Comparison of ENCODE assay signal across 1 cellular context in the genomic region with DNA sequence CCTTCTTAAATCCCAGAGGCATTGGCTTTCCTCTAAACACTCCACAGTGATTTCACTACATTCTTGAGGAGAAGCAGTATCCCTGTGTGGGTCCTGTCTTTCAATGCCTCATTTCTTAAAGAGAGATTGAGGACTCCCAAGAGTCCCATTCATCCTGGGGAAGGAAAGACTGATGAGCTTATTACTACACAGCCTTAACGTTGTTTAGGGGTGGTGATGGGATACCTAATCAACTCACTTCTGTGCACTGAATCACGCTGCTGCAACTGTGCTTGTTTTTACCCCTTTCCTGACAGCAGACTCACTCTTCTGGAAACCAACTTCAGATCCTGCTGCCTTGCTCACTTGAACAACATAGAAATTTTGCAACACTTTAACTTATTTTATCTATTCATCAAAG.
TF ChIP-seq lines count a peak whose summit lies in the region.

No MANE protein-coding gene starts in this region.

TF ChIP-seq in IMR-90, 13 proteins besides CTCF, POLR2A, EP300 and RAD21:
- TF ChIP-seq CEBPB (IDR thresholded peaks at IDR 0.05; ENCODE audit: low read depth, low read length) (no peak), MXI1 (IDR thresholded peaks at IDR 0.05; ENCODE audit: borderline replicate concordance, low read depth, low read length) (no peak), CHD1 (IDR thresholded peaks at IDR 0.05; ENCODE audit: low read depth, low read length) (no peak), MAZ (IDR thresholded peaks at IDR 0.05; ENCODE audit: borderline replicate concordance, low read depth, low read length) (no peak), NFE2L2 (IDR thresholded peaks at IDR 0.05; ENCODE audit: low read depth, low read length) (no peak), RCOR1 (IDR thresholded peaks at IDR 0.05; ENCODE audit: insufficient replicate concordance, low read length) (no peak), FOS (IDR thresholded peaks at IDR 0.05; ENCODE audit: low read depth, low read length) (no peak)
